8 cellular contexts compared by ENCODE assay signal in the genomic region with DNA sequence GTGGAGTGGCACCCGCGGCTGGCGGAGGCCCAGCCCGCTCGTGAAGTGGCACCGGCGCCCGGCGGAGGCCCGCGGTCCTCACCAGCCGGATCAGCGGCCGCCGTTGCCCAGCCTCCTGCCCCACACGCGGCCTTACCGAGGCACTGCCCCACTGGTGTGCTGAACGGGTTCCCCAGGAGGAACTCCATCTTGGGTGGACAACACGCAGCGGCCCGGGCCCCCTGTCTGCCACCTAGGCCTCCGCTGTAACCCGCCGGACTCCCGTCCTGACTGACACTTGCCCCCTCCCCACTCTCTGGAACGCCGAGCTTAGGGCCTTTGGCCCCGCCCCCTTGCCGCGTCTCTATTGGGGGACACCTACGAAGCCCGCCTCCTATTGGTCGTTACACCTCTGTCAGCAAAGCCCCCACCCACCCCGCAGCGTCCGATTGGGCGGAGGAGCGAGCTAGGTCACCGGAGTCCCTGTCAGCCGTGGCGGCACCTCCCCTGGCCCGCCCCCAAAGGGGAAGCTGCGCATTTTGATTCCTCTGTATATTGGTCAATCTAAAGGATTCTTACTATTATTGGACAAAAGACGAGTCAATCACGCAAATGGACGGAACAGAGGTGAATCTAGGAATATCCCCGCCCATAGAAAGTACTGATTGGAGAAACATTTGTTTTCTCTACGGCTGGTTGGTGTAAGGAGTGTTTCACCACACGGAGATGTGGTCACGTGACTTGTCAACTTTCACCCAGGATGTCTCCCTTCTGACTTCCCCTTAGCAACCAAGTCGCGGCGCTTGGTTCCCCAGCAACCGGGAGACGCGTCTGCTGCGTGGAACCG. TPM values are rescaled to one million over a fixed set of nuclear protein-coding genes. Genes with fewer than 3 reads are reported as not detected.
A peak's percentile ranks its signal among the peaks of the same experiment; 100 is the strongest.
DNase-seq lines count a peak whose midpoint lies in the region; ATAC-seq and TF ChIP-seq lines count a peak whose summit lies in the region.

A gene with protein sequence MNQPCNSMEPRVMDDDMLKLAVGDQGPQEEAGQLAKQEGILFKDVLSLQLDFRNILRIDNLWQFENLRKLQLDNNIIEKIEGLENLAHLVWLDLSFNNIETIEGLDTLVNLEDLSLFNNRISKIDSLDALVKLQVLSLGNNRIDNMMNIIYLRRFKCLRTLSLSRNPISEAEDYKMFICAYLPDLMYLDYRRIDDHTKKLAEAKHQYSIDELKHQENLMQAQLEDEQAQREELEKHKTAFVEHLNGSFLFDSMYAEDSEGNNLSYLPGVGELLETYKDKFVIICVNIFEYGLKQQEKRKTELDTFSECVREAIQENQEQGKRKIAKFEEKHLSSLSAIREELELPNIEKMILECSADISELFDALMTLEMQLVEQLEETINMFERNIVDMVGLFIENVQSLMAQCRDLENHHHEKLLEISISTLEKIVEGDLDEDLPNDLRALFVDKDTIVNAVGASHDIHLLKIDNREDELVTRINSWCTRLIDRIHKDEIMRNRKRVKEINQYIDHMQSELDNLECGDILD (plus strand): TSS at position 737 of the 826 bp plus-strand sequence. CDS start 4,737 bp downstream, outside the sequence.
TSS of gene TOM1L2 (minus strand) at position 275 of the 826 bp plus-strand sequence. CDS start at position 188, 87 bp downstream.

- H3K9me3 ChIP-seq in vagina = no peaks in the 10 kb centered on the region

- TF ChIP-seq CTCF in vagina (IDR thresholded peaks at IDR 0.05) = peak in 1 of 3 experiments; percentile 20

- H3K4me3 ChIP-seq in vagina = peak within 1 kb of the TSS; percentile 96 to 98

- TF ChIP-seq POLR2A in vagina (IDR thresholded peaks at IDR 0.05) = peak in 1 of 2 donors; percentile 88

- H3K27me3 ChIP-seq in vagina = no peaks in the 10 kb centered on the region

- H3K4me1 ChIP-seq in vagina = peaks cover 52% of the 10 kb centered on the region

- H3K36me3 ChIP-seq in vagina = no peaks in the 10 kb centered on the region

- intact Hi-C loops in vagina (cut with DNase I) = no loop called here

- peak within 1 kb of the TSS; percentile 93 for H3K27ac ChIP-seq in vagina

- ATAC-seq in GM18508 (IDR thresholded peaks at IDR 0.05; ENCODE audit: insufficient read depth, unreplicated experiment) (peak; percentile 84), HG02981 (IDR thresholded peaks at IDR 0.05; ENCODE audit: unreplicated experiment) (peak; percentile 92)

- DNase-seq in NCI-H2029 (lab: John Stamatoyannopoulos, UW) (peak; percentile 98), T-helper 9 cell (peak; percentile 100), astrocyte of the hippocampus (ENCODE audit: low read depth, low spot score) (peak; percentile 100), hepatic stellate cell (ENCODE audit: low spot score) (peak; percentile 100), putamen (ENCODE audit: low spot score) (peak; percentile 100), vagina (ENCODE audit: extremely low spot score in 2 of 2) (peak; percentile 100)

RNA-seq across cellular contexts. Expression of the first gene that starts in this region (rescaled TPM):
- 0.74 TPM for total RNA-seq in vagina

RNA-seq across cellular contexts. Expression of gene TOM1L2, which starts in this region (rescaled TPM):
- 88.6 TPM for total RNA-seq in vagina

Comparison
In these comparisons a context has a peak if more than half of its experiments do, and no peak if none do; other contexts are left out.
1. Peak in every context shown above with its lines: DNase-seq, ATAC-seq, H3K4me3 ChIP-seq and H3K27ac ChIP-seq.